In the genomic region with DNA sequence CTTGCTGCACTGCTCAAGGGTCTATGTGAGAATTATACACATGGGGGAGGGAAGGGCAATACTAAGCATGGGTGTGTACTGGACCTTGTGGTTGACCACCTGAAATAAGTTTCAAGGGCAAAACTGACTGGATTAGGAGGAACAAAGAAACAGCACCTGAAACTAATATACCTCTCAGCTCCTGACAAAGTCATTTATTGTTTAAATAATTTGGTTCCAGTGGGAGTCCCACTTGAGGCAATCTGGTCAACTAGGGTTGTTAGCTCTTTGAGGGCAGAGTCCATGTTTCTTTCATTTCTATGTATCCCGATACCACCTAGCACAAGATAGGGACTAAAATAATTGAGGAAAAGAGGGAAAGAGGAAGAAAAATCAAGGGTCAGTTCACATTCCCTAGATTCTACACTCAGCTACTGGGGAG, we compare ENCODE assay signal across 1 cellular context.
TF ChIP-seq lines count a peak whose summit lies in the region.

No MANE protein-coding gene starts in this region.

TF ChIP-seq in SK-N-SH, 30 proteins besides CTCF, POLR2A, EP300 and RAD21 (continued from another document):
- TF ChIP-seq FOXJ3 (CRISPR knock-in tag; IDR thresholded peaks at IDR 0.05) (no peak), POLR2AphosphoS5 (IDR thresholded peaks at IDR 0.05; ENCODE audit: low read depth, low read length) (no peak), NFIC (IDR thresholded peaks at IDR 0.05; ENCODE audit: borderline replicate concordance) (no peak), MAX (IDR thresholded peaks at IDR 0.05; ENCODE audit: low read depth) (no peak), TAF1 (IDR thresholded peaks at IDR 0.05; ENCODE audit: borderline replicate concordance, low read depth, low read length) (no peak), GATA2 (CRISPR knock-in tag; IDR thresholded peaks at IDR 0.05) (no peak), SMC3 (IDR thresholded peaks at IDR 0.05; ENCODE audit: low read depth, low read length) (no peak), SIN3A (IDR thresholded peaks at IDR 0.05; ENCODE audit: borderline replicate concordance, low read depth, low read length) (no peak), MXI1 (IDR thresholded peaks at IDR 0.05; ENCODE audit: low read depth, low read length) (no peak), YY1 (IDR thresholded peaks at IDR 0.05; ENCODE audit: low read depth) (no peak), GABPA (IDR thresholded peaks at IDR 0.05; ENCODE audit: low read depth) (no peak), TEAD4 (IDR thresholded peaks at IDR 0.05; ENCODE audit: borderline replicate concordance, insufficient read depth) (no peak), TCF12 (IDR thresholded peaks at IDR 0.05) (no peak), PBX3 (IDR thresholded peaks at IDR 0.05) (no peak), NRF1 (IDR thresholded peaks at IDR 0.05; ENCODE audit: low read depth, low read length) (no peak), REST (IDR thresholded peaks at IDR 0.05; ENCODE audit: low read depth, low read length) (no peak), EZH2phosphoT487 (IDR thresholded peaks at IDR 0.05; ENCODE audit: borderline replicate concordance, low read depth) (no peak)
- TF ChIP-seq, protein P1, sequence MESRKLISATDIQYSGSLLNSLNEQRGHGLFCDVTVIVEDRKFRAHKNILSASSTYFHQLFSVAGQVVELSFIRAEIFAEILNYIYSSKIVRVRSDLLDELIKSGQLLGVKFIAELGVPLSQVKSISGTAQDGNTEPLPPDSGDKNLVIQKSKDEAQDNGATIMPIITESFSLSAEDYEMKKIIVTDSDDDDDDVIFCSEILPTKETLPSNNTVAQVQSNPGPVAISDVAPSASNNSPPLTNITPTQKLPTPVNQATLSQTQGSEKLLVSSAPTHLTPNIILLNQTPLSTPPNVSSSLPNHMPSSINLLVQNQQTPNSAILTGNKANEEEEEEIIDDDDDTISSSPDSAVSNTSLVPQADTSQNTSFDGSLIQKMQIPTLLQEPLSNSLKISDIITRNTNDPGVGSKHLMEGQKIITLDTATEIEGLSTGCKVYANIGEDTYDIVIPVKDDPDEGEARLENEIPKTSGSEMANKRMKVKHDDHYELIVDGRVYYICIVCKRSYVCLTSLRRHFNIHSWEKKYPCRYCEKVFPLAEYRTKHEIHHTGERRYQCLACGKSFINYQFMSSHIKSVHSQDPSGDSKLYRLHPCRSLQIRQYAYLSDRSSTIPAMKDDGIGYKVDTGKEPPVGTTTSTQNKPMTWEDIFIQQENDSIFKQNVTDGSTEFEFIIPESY (IDR thresholded peaks at IDR 0.05; ENCODE audit: borderline replicate concordance, low read depth) = no peak
